In genomic region chr6:158942349-158942748, GRCh38 we compare ENCODE assay signal across 2 cellular contexts.
TF ChIP-seq lines count a peak whose summit lies in the region.

No MANE protein-coding gene starts in this region.

TF ChIP-seq in HEK293, 187 proteins besides CTCF, POLR2A, EP300 and RAD21:
- TF ChIP-seq ZNF146 (tag by site-specific recombination; IDR thresholded peaks at IDR 0.05) (peak; percentile 59; the same call in 1 of the 2 replicates), ZNF416 (tag by site-specific recombination; IDR thresholded peaks at IDR 0.05) (no peak)
TF ChIP-seq in HEK293: peak in this region for 1.

TF ChIP-seq in K562, 482 proteins besides CTCF, POLR2A, EP300 and RAD21:
- TF ChIP-seq PHF20 (IDR thresholded peaks at IDR 0.05; ENCODE audit: partially characterized antibody) (no peak), KDM1A (IDR thresholded peaks at IDR 0.05) (0 out of 4 replicates have a peak, but pooled peaks of 1 of the 2 experiments have one; percentile 21), MNT (conservative IDR thresholded peaks at IDR 0.05) (0 out of 4 replicates have a peak, but pooled peaks of 1 of the 2 experiments have one; percentile 9), ZNF146 (CRISPR knock-in tag; IDR thresholded peaks at IDR 0.05; ENCODE audit: unreplicated experiment) (peak; percentile 56), CEBPZ (IDR thresholded peaks at IDR 0.05; ENCODE audit: borderline replicate concordance, low read depth, low read length) (no peak)
TF ChIP-seq in K562: peak in this region for 3.
